In the genomic region with DNA sequence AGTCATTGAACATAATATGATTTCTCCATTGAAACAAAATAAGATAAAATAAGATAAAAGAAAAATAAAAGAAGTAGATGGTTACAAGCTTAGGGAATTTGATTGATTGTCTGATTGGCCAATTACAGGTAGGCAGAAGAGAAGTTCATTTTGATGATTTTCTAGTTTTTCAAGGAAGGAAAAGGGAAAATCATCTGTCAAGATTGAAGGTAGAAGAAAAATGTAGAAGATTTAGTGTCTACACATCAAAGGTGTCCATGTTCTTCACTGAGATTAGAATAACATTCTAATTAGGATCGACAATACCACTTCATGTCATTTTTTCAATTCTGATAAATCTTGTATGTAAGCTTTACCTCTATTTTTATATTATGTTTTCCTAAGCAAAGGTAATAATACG, we compare ENCODE assay signal across 29 cellular contexts.
DNase-seq lines count a peak whose midpoint lies in the region; TF ChIP-seq lines count a peak whose summit lies in the region.
"Had no signal": no experiment of that assay in that cellular context is flagged by ENCODE, and none has a peak within 500 bp of the region (broad histone marks: within the 10 kb centered on the region; RNA-seq: fewer than 3 reads in every experiment).

No MANE protein-coding gene starts in this region.

- no peak overlapping the region for H3K4me3 Mint-ChIP-seq in chondrocyte (ENCODE audit: unreplicated experiment)
- H3K4me3 Mint-ChIP-seq: B cell; CD14-positive monocyte; CD4-positive, alpha-beta memory T cell; CD4-positive, alpha-beta T cell; CD4-positive, CD25-positive, alpha-beta regulatory T cell; CD8-positive, alpha-beta memory T cell; CD8-positive, alpha-beta T cell had no signal

- no peak overlapping the region for H2AFZ ChIP-seq in neural cell (ENCODE audit: low read depth, low read length)

- no peaks in the 10 kb centered on the region for H3K9me3 Mint-ChIP-seq in chondrocyte (ENCODE audit: low read depth)
- H3K9me3 Mint-ChIP-seq: CD14-positive monocyte had no signal

- H4K20me1 ChIP-seq in neural cell (ENCODE audit: insufficient read depth): no peaks in the 10 kb centered on the region
- H4K20me1 ChIP-seq: BLaER1; BLaER1 treated with 17β-estradiol and CSF1 and Interleukin-3, amounts not matched to agents 10 nM and 100 nM had no signal

- no peak overlapping the region for H3K4me3 ChIP-seq in neural cell (ENCODE audit: low read length)
- H3K4me3 ChIP-seq: A549; BLaER1; BLaER1 treated with 17β-estradiol and CSF1 and Interleukin-3, amounts not matched to agents 10 nM and 100 nM had no signal

- no peaks in the 10 kb centered on the region for H3F3A ChIP-seq in neural cell (ENCODE audit: insufficient read depth, low read length, poor library complexity, severe bottlenecking)

- H3K4me2 ChIP-seq in neural cell (ENCODE audit: low read length): no peak overlapping the region
- H3K4me2 ChIP-seq: A549; BLaER1; BLaER1 treated with 17β-estradiol and CSF1 and Interleukin-3, amounts not matched to agents 10 nM and 100 nM had no signal

- no peaks in the 10 kb centered on the region for H3K9me3 ChIP-seq in neural cell (ENCODE audit: low read length)
- H3K9me3 ChIP-seq: A549; BE2C; BLaER1; BLaER1 treated with 17β-estradiol and CSF1 and Interleukin-3, amounts not matched to agents 10 nM and 100 nM; Caco-2 had no signal

- peak; percentile 67 for TF ChIP-seq EP300 in neural cell (conservative IDR thresholded peaks at IDR 0.05; ENCODE audit: poor library complexity, severe bottlenecking)

- no peak overlapping the region for H3K9ac ChIP-seq in neural cell (ENCODE audit: low read length)
- H3K9ac ChIP-seq: BLaER1; BLaER1 treated with 17β-estradiol and CSF1 and Interleukin-3, amounts not matched to agents 10 nM and 100 nM had no signal

- TF ChIP-seq RAD21 in neural cell (conservative IDR thresholded peaks at IDR 0.05): no peak

- no peaks in the 10 kb centered on the region for H3K79me2 ChIP-seq in neural cell (replicated peaks; ENCODE audit: insufficient read depth, low read length)

- H3K27ac Mint-ChIP-seq in chondrocyte (ENCODE audit: unreplicated experiment): no peak overlapping the region
- H3K27ac Mint-ChIP-seq: B cell; CD14-positive monocyte; CD4-positive, alpha-beta memory T cell; CD4-positive, alpha-beta T cell; CD4-positive, CD25-positive, alpha-beta regulatory T cell; CD8-positive, alpha-beta T cell had no signal

- no peak for TF ChIP-seq CTCF in neural cell (IDR thresholded peaks at IDR 0.05; ENCODE audit: poor library complexity, severe bottlenecking)
- no peak for TF ChIP-seq CTCF in chondrocyte (IDR thresholded peaks at IDR 0.05)

- no peaks in the 10 kb centered on the region for H3K9me2 ChIP-seq in neural cell (ENCODE audit: insufficient read depth, low read length)

- no peak for DNase-seq in chondrocyte (ENCODE audit: low spot score)
- DNase-seq: 8988T; ACHN; AML-193; BE2C; C1 segment of cervical spinal cord; Caco-2; Calu3; CD4-positive, alpha-beta memory T cell; CD4-positive, alpha-beta T cell; CD4-positive, CD25-positive, alpha-beta regulatory T cell; CD8-positive, alpha-beta memory T cell; CD8-positive, alpha-beta T cell; COR-L47; DMS 273 treated with DMSO at 0.1 percent for 48 hours; DMS153; DMS53; DMS79; DMS79 treated with DMSO at 0.1 percent for 48 hours; DND-41; EL had no signal

- H3K36me3 ChIP-seq in neural cell (ENCODE audit: insufficient read depth, low read length): no peaks in the 10 kb centered on the region
- H3K36me3 ChIP-seq: BE2C; BLaER1; BLaER1 treated with 17β-estradiol and CSF1 and Interleukin-3, amounts not matched to agents 10 nM and 100 nM had no signal

- H3K4me1 Mint-ChIP-seq in chondrocyte (ENCODE audit: low read depth): no peaks in the 10 kb centered on the region
- H3K4me1 Mint-ChIP-seq: B cell; CD14-positive monocyte; CD4-positive, alpha-beta memory T cell; CD4-positive, CD25-positive, alpha-beta regulatory T cell; CD8-positive, alpha-beta memory T cell had no signal

- H3K27ac ChIP-seq in neural cell (ENCODE audit: low read length): no peak overlapping the region
- H3K27ac ChIP-seq: 22Rv1; A549; BLaER1; BLaER1 treated with 17β-estradiol and CSF1 and Interleukin-3, amounts not matched to agents 10 nM and 100 nM; C4-2B had no signal

- H3K27me3 Mint-ChIP-seq in chondrocyte (ENCODE audit: low read depth): no peaks in the 10 kb centered on the region
- H3K27me3 Mint-ChIP-seq: B cell; CD4-positive, alpha-beta memory T cell; CD4-positive, alpha-beta T cell; CD4-positive, CD25-positive, alpha-beta regulatory T cell; CD8-positive, alpha-beta memory T cell had no signal

- H3K27me3 ChIP-seq in neural cell (ENCODE audit: insufficient read depth, low read depth, low read length): no peaks in the 10 kb centered on the region
- H3K27me3 ChIP-seq: BE2C; BLaER1; BLaER1 treated with 17β-estradiol and CSF1 and Interleukin-3, amounts not matched to agents 10 nM and 100 nM had no signal

- H3K36me3 Mint-ChIP-seq in chondrocyte (ENCODE audit: low read depth): no peaks in the 10 kb centered on the region
- H3K36me3 Mint-ChIP-seq: CD14-positive monocyte; CD4-positive, alpha-beta memory T cell; CD4-positive, CD25-positive, alpha-beta regulatory T cell; CD8-positive, alpha-beta memory T cell; CD8-positive, alpha-beta T cell had no signal

TF ChIP-seq in neural cell, 6 proteins besides CTCF, POLR2A, EP300 and RAD21:
- no peak for TF ChIP-seq MXI1 (conservative IDR thresholded peaks at IDR 0.05; ENCODE audit: poor library complexity, severe bottlenecking)
- no peak for TF ChIP-seq EZH2 (IDR thresholded peaks at IDR 0.05; ENCODE audit: borderline replicate concordance, insufficient read depth, low read length, poor library complexity, severe bottlenecking)
- TF ChIP-seq POLR2AphosphoS5 (IDR thresholded peaks at IDR 0.05): no peak
- no peak for TF ChIP-seq TAF1 (IDR thresholded peaks at IDR 0.05; ENCODE audit: low read depth)
- TF ChIP-seq, protein P1, sequence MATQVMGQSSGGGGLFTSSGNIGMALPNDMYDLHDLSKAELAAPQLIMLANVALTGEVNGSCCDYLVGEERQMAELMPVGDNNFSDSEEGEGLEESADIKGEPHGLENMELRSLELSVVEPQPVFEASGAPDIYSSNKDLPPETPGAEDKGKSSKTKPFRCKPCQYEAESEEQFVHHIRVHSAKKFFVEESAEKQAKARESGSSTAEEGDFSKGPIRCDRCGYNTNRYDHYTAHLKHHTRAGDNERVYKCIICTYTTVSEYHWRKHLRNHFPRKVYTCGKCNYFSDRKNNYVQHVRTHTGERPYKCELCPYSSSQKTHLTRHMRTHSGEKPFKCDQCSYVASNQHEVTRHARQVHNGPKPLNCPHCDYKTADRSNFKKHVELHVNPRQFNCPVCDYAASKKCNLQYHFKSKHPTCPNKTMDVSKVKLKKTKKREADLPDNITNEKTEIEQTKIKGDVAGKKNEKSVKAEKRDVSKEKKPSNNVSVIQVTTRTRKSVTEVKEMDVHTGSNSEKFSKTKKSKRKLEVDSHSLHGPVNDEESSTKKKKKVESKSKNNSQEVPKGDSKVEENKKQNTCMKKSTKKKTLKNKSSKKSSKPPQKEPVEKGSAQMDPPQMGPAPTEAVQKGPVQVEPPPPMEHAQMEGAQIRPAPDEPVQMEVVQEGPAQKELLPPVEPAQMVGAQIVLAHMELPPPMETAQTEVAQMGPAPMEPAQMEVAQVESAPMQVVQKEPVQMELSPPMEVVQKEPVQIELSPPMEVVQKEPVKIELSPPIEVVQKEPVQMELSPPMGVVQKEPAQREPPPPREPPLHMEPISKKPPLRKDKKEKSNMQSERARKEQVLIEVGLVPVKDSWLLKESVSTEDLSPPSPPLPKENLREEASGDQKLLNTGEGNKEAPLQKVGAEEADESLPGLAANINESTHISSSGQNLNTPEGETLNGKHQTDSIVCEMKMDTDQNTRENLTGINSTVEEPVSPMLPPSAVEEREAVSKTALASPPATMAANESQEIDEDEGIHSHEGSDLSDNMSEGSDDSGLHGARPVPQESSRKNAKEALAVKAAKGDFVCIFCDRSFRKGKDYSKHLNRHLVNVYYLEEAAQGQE (IDR thresholded peaks at IDR 0.05; ENCODE audit: borderline replicate concordance): peak; percentile 56
TF ChIP-seq in neural cell: peak in this region for 1.
